In the genomic region with DNA sequence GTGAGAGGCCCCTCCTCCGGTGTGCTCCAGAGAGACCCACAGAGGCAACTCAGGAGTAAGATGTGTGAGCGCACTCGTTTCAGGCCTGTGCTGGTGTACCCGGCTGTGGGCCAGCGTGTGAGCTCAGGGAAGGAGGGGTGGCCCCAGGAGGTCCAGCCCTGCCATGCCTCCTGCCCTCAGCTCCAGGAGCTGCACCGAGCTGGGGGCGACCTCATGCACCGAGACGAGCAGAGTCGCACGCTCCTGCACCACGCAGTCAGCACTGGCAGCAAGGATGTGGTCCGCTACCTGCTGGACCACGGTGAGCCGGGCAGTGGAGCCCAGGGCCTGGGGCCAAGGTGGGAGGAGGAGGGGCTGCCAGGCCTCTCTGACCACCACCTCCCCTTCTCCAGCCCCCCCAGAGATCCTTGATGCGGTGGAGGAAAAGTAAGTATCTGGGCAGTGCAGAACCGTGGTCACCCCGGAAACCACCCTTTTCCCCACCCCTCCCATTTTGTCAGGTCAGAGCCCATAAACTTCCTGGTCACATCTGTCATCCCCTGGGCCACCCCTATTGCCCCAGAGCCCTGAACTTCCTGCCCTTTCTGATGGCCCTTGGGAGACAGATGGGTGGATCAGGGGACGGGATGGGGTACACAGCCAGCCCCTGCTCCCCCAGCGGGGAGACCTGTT, we compare ENCODE assay signal across 13 cellular contexts. TPM values are rescaled to one million over a fixed set of nuclear protein-coding genes. Genes with fewer than 3 reads are reported as not detected.
DNase-seq lines count a peak whose midpoint lies in the region; ATAC-seq and TF ChIP-seq lines count a peak whose summit lies in the region.
"Had no signal": no experiment of that assay in that cellular context is flagged by ENCODE, and none has a peak within 500 bp of the region (broad histone marks: within the 10 kb centered on the region; RNA-seq: fewer than 3 reads in every experiment).

No MANE protein-coding gene starts in this region.

- no peak overlapping the region for H3K4me3 ChIP-seq in left ventricle myocardium inferior
- no peak overlapping the region for H3K4me3 ChIP-seq in mesendoderm (ENCODE audit: low read length)
- H3K4me3 ChIP-seq in PC-9: no peak overlapping the region

- H3K79me2 ChIP-seq in mesendoderm (ENCODE audit: control insufficient read depth, insufficient read depth, low read length) (no peaks in the 10 kb centered on the region), PC-9 (ENCODE audit: low read depth) (no peaks in the 10 kb centered on the region)

- peaks cover 13% of the 10 kb centered on the region for H3K4me1 Mint-ChIP-seq in activated CD8-positive, alpha-beta T cell treated with anti-CD3 and anti-CD28 coated beads, Interleukin-2, amount 10 ng/mL, durations not matched to agents 7 days and 5 days (ENCODE audit: low read depth)
- H3K4me1 Mint-ChIP-seq in type B pancreatic cell (ENCODE audit: unreplicated experiment): peaks cover 3% of the 10 kb centered on the region

- no peak overlapping the region for H2BK15ac ChIP-seq in mesendoderm (replicated peaks; ENCODE audit: low read depth)

- H3K79me1 ChIP-seq in mesendoderm (ENCODE audit: low read length): no peaks in the 10 kb centered on the region

- H3K4me2 ChIP-seq in mesendoderm (ENCODE audit: low read length) (no peak overlapping the region), PC-9 (no peak overlapping the region)

- H3K56ac ChIP-seq in mesendoderm (ENCODE audit: low read length): peak overlapping the region; percentile 35

- DNase-seq in left ventricle myocardium inferior: no peak
- no peak for DNase-seq in left cardiac atrium
- DNase-seq in activated CD8-positive, alpha-beta T cell treated with anti-CD3 and anti-CD28 coated beads, Interleukin-2, amount 10 ng/mL, durations not matched to agents 7 days and 5 days: no peak
- DNase-seq in mesendoderm: no peak
- no peak for DNase-seq in type B pancreatic cell (ENCODE audit: extremely low spot score, unreplicated experiment)
- no peak for DNase-seq in PC-9
- no peak for DNase-seq in AML-193 (lab: John Stamatoyannopoulos, UW)
- DNase-seq: activated CD8-positive, alpha-beta memory T cell treated with anti-CD3 and anti-CD28 coated beads for 24 hours; NCI-H1105 treated with DMSO at 0.1 percent for 48 hours; stimulated activated CD4-positive, alpha-beta T cell treated with anti-CD3 and anti-CD28 coated beads, Interleukin-1b, Interleukin-23, amount 100 ng/mL, for 48 hours had no signal

- H3K9me2 ChIP-seq in PC-9 (ENCODE audit: insufficient read depth): no peaks in the 10 kb centered on the region

- H2AFZ ChIP-seq in PC-9: no peak overlapping the region

- H4K8ac ChIP-seq in mesendoderm (ENCODE audit: low read depth, low read length): no peak overlapping the region

- TF ChIP-seq CTCF in left ventricle myocardium inferior (IDR thresholded peaks at IDR 0.05; ENCODE audit: borderline replicate concordance) (no peak), type B pancreatic cell (conservative IDR thresholded peaks at IDR 0.05) (no peak), PC-9 (conservative IDR thresholded peaks at IDR 0.05) (no peak)

- BruUV-seq in PC-9 (replicated peaks; lab: Mats Ljungman, UMichigan): no TSS peak

- intact Hi-C loops in left ventricle myocardium inferior (cut with micrococcal nuclease) (no loop called here), left cardiac atrium (cut with DNase I) (no loop called here), PC-9 (cut with micrococcal nuclease; ENCODE audit: unreplicated experiment) (no loop called here)

- no peaks in the 10 kb centered on the region for H3K9me3 Mint-ChIP-seq in activated CD8-positive, alpha-beta T cell treated with anti-CD3 and anti-CD28 coated beads, Interleukin-2, amount 10 ng/mL, durations not matched to agents 7 days and 5 days (ENCODE audit: insufficient read depth)
- H3K9me3 Mint-ChIP-seq in type B pancreatic cell: no peaks in the 10 kb centered on the region
- H3K9me3 Mint-ChIP-seq: stimulated activated naive CD8-positive, alpha-beta T cell treated with anti-CD3 and anti-CD28 coated beads, Interleukin-15, Interleukin-2, amounts not matched to agents 100 ng/mL and 50 ng/mL, for 24 hours had no signal

- no peak overlapping the region for H4K5ac ChIP-seq in mesendoderm (ENCODE audit: low read length)

- no peak overlapping the region for H2BK120ac ChIP-seq in mesendoderm (ENCODE audit: low read depth, low read length)

- H3K4ac ChIP-seq in mesendoderm (ENCODE audit: low read depth, low read length): no peak overlapping the region

- no peak overlapping the region for H3K18ac ChIP-seq in mesendoderm (ENCODE audit: low read length)

- CTCF ChIA-PET in activated CD8-positive, alpha-beta T cell treated with anti-CD3 and anti-CD28 coated beads, Interleukin-2, amount 10 ng/mL, durations not matched to agents 7 days and 5 days (lab: Charles Lee): interaction anchor here (0.8 to 1.4 kb wide), 4 partner anchors 10 to 27 kb away, joined by 3 to 6 read pairs (median 3); no protein-coding TSS in a partner anchor
- CTCF ChIA-PET in PC-9 (lab: Charles Lee): interaction anchor here (0.5 to 0.6 kb wide), 2 partner anchors 20 to 296 kb away, joined by 3 read pairs; no protein-coding TSS in a partner anchor

- H3K9ac ChIP-seq in mesendoderm (ENCODE audit: low read length): no peak overlapping the region

- H3K4me3 Mint-ChIP-seq in activated CD8-positive, alpha-beta T cell treated with anti-CD3 and anti-CD28 coated beads, Interleukin-2, amount 10 ng/mL, durations not matched to agents 7 days and 5 days: no peak overlapping the region
- H3K4me3 Mint-ChIP-seq in type B pancreatic cell: peak overlapping the region; percentile 84
- H3K4me3 Mint-ChIP-seq: stimulated activated naive CD8-positive, alpha-beta T cell treated with anti-CD3 and anti-CD28 coated beads, Interleukin-15, Interleukin-2, amounts not matched to agents 100 ng/mL and 50 ng/mL, for 24 hours had no signal

- H3K27me3 ChIP-seq in left ventricle myocardium inferior (ENCODE audit: low read depth): peaks cover 15% of the 10 kb centered on the region
- no peaks in the 10 kb centered on the region for H3K27me3 ChIP-seq in mesendoderm (ENCODE audit: insufficient read depth, low read length, poor library complexity)
- H3K27me3 ChIP-seq in PC-9 (ENCODE audit: insufficient read depth, low read depth): no peaks in the 10 kb centered on the region

- H3F3A ChIP-seq in PC-9 (ENCODE audit: insufficient read depth, low read depth): peaks cover 47% of the 10 kb centered on the region

- WGBS in mesendoderm (ENCODE audit: extremely low coverage, insufficient coverage, low lambda C conversion rate): no CpG with 5 or more reads among the region's 20 CpGs

- ATAC-seq in left cardiac atrium: no peak
- ATAC-seq in activated CD8-positive, alpha-beta T cell treated with anti-CD3 and anti-CD28 coated beads, Interleukin-2, amount 10 ng/mL, durations not matched to agents 7 days and 5 days: no peak
- no peak for ATAC-seq in HG02884 (IDR thresholded peaks at IDR 0.05; ENCODE audit: unreplicated experiment)

- no peaks in the 10 kb centered on the region for H4K20me1 ChIP-seq in PC-9 (ENCODE audit: insufficient read depth)

- H3K9me3 ChIP-seq in left ventricle myocardium inferior (replicated peaks) (no peaks in the 10 kb centered on the region), PC-9 (ENCODE audit: insufficient read depth, low read depth) (no peaks in the 10 kb centered on the region)

- no peak overlapping the region for H2BK5ac ChIP-seq in mesendoderm (ENCODE audit: low read length)

- peaks cover 43% of the 10 kb centered on the region for H3K36me3 ChIP-seq in left ventricle myocardium inferior
- peaks cover 4% of the 10 kb centered on the region for H3K36me3 ChIP-seq in mesendoderm (ENCODE audit: control insufficient read depth, insufficient read depth, low read length)
- H3K36me3 ChIP-seq in PC-9 (ENCODE audit: low read depth): no peaks in the 10 kb centered on the region

- H3K27ac Mint-ChIP-seq in activated CD8-positive, alpha-beta T cell treated with anti-CD3 and anti-CD28 coated beads, Interleukin-2, amount 10 ng/mL, durations not matched to agents 7 days and 5 days: peak overlapping the region; percentile 69
- peak overlapping the region; percentile 75 for H3K27ac Mint-ChIP-seq in type B pancreatic cell
- H3K27ac Mint-ChIP-seq: stimulated activated naive CD8-positive, alpha-beta T cell treated with anti-CD3 and anti-CD28 coated beads, Interleukin-15, Interleukin-2, amounts not matched to agents 100 ng/mL and 50 ng/mL, for 24 hours had no signal

- POLR2A ChIA-PET in activated CD8-positive, alpha-beta T cell treated with anti-CD3 and anti-CD28 coated beads, Interleukin-2, amount 10 ng/mL, durations not matched to agents 7 days and 5 days (lab: Charles Lee): interaction anchor here (1.8 kb wide), 1 partner anchor 17 kb away, joined by 7 read pairs; no protein-coding TSS in a partner anchor
- POLR2A ChIA-PET in PC-9 (lab: Charles Lee; ENCODE audit: unreplicated experiment): no interaction called here

- H3K27ac ChIP-seq in left ventricle myocardium inferior (replicated peaks): peak overlapping the region; percentile 83
- peak overlapping the region; percentile 14 for H3K27ac ChIP-seq in mesendoderm (ENCODE audit: low read depth, low read length)
- H3K27ac ChIP-seq in PC-9: no peak overlapping the region
- H3K27ac ChIP-seq: epithelial cell of prostate had no signal

- H3K27me3 Mint-ChIP-seq in activated CD8-positive, alpha-beta T cell treated with anti-CD3 and anti-CD28 coated beads, Interleukin-2, amount 10 ng/mL, durations not matched to agents 7 days and 5 days (ENCODE audit: low read depth): peaks cover 7% of the 10 kb centered on the region
- no peaks in the 10 kb centered on the region for H3K27me3 Mint-ChIP-seq in type B pancreatic cell

- H3K23ac ChIP-seq in mesendoderm (ENCODE audit: low read length): no peak overlapping the region

- H3K4me1 ChIP-seq in left ventricle myocardium inferior (peaks cover 34% of the 10 kb centered on the region), mesendoderm (ENCODE audit: control insufficient read depth, low read depth, low read length) (peaks cover 3% of the 10 kb centered on the region), PC-9 (replicated peaks; ENCODE audit: insufficient read depth) (peaks cover 18% of the 10 kb centered on the region)

- H2AK5ac ChIP-seq in mesendoderm (ENCODE audit: low read length): no peak overlapping the region

- peaks cover 36% of the 10 kb centered on the region for H3K36me3 Mint-ChIP-seq in activated CD8-positive, alpha-beta T cell treated with anti-CD3 and anti-CD28 coated beads, Interleukin-2, amount 10 ng/mL, durations not matched to agents 7 days and 5 days (ENCODE audit: low read depth)
- peaks cover 5% of the 10 kb centered on the region for H3K36me3 Mint-ChIP-seq in type B pancreatic cell

RNA-seq across cellular contexts. Expression of a gene that starts 2.5 kb away (rescaled TPM):
- total RNA-seq in left ventricle myocardium inferior: 5.4 TPM
- total RNA-seq in left cardiac atrium: 10 to 100 TPM; 11.0 to 15.2 TPM
- 1 to 10 TPM; 6.9 to 7.4 TPM for total RNA-seq in activated CD8-positive, alpha-beta T cell treated with anti-CD3 and anti-CD28 coated beads, Interleukin-2, amount 10 ng/mL, durations not matched to agents 7 days and 5 days
- polyA plus RNA-seq in mesendoderm (2013, experiment 1 of 2): 371 TPM
- polyA plus RNA-seq in mesendoderm (2013, experiment 2 of 2): 374 TPM
- 949 and 981 TPM in 2 replicates for total RNA-seq in type B pancreatic cell (ENCODE audit: low replicate concordance)
- total RNA-seq in PC-9 (2021): 399 and 464 TPM in 2 replicates

RNA-seq across cellular contexts. Expression of a gene that starts 12.6 kb away (rescaled TPM):
- total RNA-seq in left ventricle myocardium inferior (not detected), left cardiac atrium (under 1 TPM in 1 of 2 donors, not detected in 1; 0.21 TPM), type B pancreatic cell (ENCODE audit: low replicate concordance) (0.98 and 1.0 TPM in 2 replicates), PC-9 (2021) (0.31 TPM in 1 of 2 replicates, not detected in the other)
- under 1 TPM; 0.37 TPM for total RNA-seq in activated CD8-positive, alpha-beta T cell treated with anti-CD3 and anti-CD28 coated beads, Interleukin-2, amount 10 ng/mL, durations not matched to agents 7 days and 5 days
- 0.14 TPM for polyA plus RNA-seq in mesendoderm (2013, experiment 1 of 2)
- 0.15 TPM for polyA plus RNA-seq in mesendoderm (2013, experiment 2 of 2)

RNA-seq across cellular contexts. Expression of a gene that starts 31.7 kb away (rescaled TPM):
- total RNA-seq in left ventricle myocardium inferior: 77.1 TPM
- total RNA-seq in left cardiac atrium: 10 to 100 TPM; 80.2 to 91.8 TPM
- total RNA-seq in activated CD8-positive, alpha-beta T cell treated with anti-CD3 and anti-CD28 coated beads, Interleukin-2, amount 10 ng/mL, durations not matched to agents 7 days and 5 days: 100 to 1,000 TPM; 151 to 152 TPM
- polyA plus RNA-seq in mesendoderm (2013, experiment 1 of 2): 67.4 TPM
- polyA plus RNA-seq in mesendoderm (2013, experiment 2 of 2): 62.6 TPM
- 50.0 and 57.6 TPM in 2 replicates for total RNA-seq in type B pancreatic cell (ENCODE audit: low replicate concordance)
- total RNA-seq in PC-9 (2021): 49.3 and 67.5 TPM in 2 replicates

Comparison
In these comparisons a context has a peak if more than half of its experiments do, and no peak if none do; other contexts are left out.
1. RNA of a gene that starts 2.5 kb away (total RNA-seq): 949 to 981 TPM in type B pancreatic cell and 399 to 464 TPM in PC-9; 11.0 to 15.2 TPM in left cardiac atrium, 6.9 to 7.4 TPM in activated CD8-positive, alpha-beta T cell treated with anti-CD3 and anti-CD28 coated beads, Interleukin-2, amount 10 ng/mL, durations not matched to agents 7 days and 5 days and 5.4 TPM in left ventricle myocardium inferior (single experiment); every median in the first group is over 10 times any median in the second.